14 cellular contexts compared by ENCODE assay signal in genomic region chr22:23068096-23068831, GRCh38. TPM values are rescaled to one million over a fixed set of nuclear protein-coding genes. Genes with fewer than 3 reads are reported as not detected.
DNase-seq lines count a peak whose midpoint lies in the region; ATAC-seq and TF ChIP-seq lines count a peak whose summit lies in the region.
"Had no signal": no experiment of that assay in that cellular context is flagged by ENCODE, and none has a peak within 500 bp of the region (broad histone marks: within the 10 kb centered on the region; RNA-seq: fewer than 3 reads in every experiment).

No MANE protein-coding gene starts in this region.

- H3K4me1 Mint-ChIP-seq in endodermal cell: peaks cover 12% of the 10 kb centered on the region

- H3K36me3 Mint-ChIP-seq in endodermal cell (ENCODE audit: low read depth): no peaks in the 10 kb centered on the region
- H3K36me3 Mint-ChIP-seq: type B pancreatic cell had no signal

- no peak for TF ChIP-seq CTCF in OCI-LY7 (conservative IDR thresholded peaks at IDR 0.05; ENCODE audit: low read length)
- no peak for TF ChIP-seq CTCF in endodermal cell (conservative IDR thresholded peaks at IDR 0.05)
- TF ChIP-seq CTCF in GM10266 (IDR thresholded peaks at IDR 0.05; ENCODE audit: control insufficient read depth, insufficient read depth, low read depth, missing control alignments): no peak

- peaks cover 0 to 25% (median 20%) of the 10 kb centered on the region in 11 experiments; a peak in 14 of 22 replicates for H3K27me3 ChIP-seq in BLaER1 treated with 17β-estradiol and CSF1 and Interleukin-3, amounts not matched to agents 10 nM and 100 nM
- H3K27me3 ChIP-seq in endodermal cell (ENCODE audit: control insufficient read depth, insufficient read depth, low read length, poor library complexity, severe bottlenecking): peaks cover 22% of the 10 kb centered on the region
- H3K27me3 ChIP-seq: ascending aorta had no signal

- POLR2A ChIA-PET in OCI-LY7 (lab: Charles Lee): no interaction called here

- DNase-seq in OCI-LY7 (ENCODE audit: low spot score): no peak
- DNase-seq in endodermal cell: peak; percentile 42
- DNase-seq in posterior vena cava (ENCODE audit: low spot score): peak; percentile 65
- DNase-seq in SW480 (ENCODE audit: low spot score): no peak
- no peak for DNase-seq in stimulated activated CD4-positive, alpha-beta T cell treated with anti-CD3 and anti-CD28 coated beads, Interleukin-2, amount 100 ng/mL, for 48 hours
- no peak for DNase-seq in GM10266 (ENCODE audit: extremely low spot score)
- DNase-seq: effector CD4-positive, alpha-beta T cell; mesenchymal stem cell; stimulated activated CD4-positive, alpha-beta T cell treated with anti-CD3 and anti-CD28 coated beads, Interleukin-15, amount 100 ng/mL, for 24 hours had no signal

- ATAC-seq in HG03108 (IDR thresholded peaks at IDR 0.05; ENCODE audit: unreplicated experiment): no peak

- no peak overlapping the region for H3K4me3 Mint-ChIP-seq in endodermal cell

- no TSS peak for BruUV-seq in OCI-LY7 (replicated peaks; lab: Mats Ljungman, UMichigan)

- H3K9ac ChIP-seq in BLaER1 treated with 17β-estradiol and CSF1 and Interleukin-3, amounts not matched to agents 10 nM and 100 nM: no peak overlapping the region
- no peak overlapping the region for H3K9ac ChIP-seq in endodermal cell (ENCODE audit: extremely low read depth, low read length, poor library complexity, severe bottlenecking)

- no peaks in the 10 kb centered on the region for H3K9me3 Mint-ChIP-seq in endodermal cell
- H3K9me3 Mint-ChIP-seq: type B pancreatic cell had no signal

- 93 to 94% methylated on average over 4 to 8 of the region's 8 CpGs for WGBS in endodermal cell (ENCODE audit: insufficient coverage in 1 of 2, insufficient read length in 1 of 2), 2 experiments

- H3K27ac Mint-ChIP-seq in endodermal cell: no peak overlapping the region
- H3K27ac Mint-ChIP-seq: type B pancreatic cell had no signal

- peaks cover 0 to 25% (median 0%) of the 10 kb centered on the region in 11 experiments; a peak in 13 of 22 replicates for H4K20me1 ChIP-seq in BLaER1 treated with 17β-estradiol and CSF1 and Interleukin-3, amounts not matched to agents 10 nM and 100 nM
- no peaks in the 10 kb centered on the region for H4K20me1 ChIP-seq in OCI-LY7 (ENCODE audit: insufficient read depth, low read length)

- H3K27ac ChIP-seq in BLaER1 treated with 17β-estradiol and CSF1 and Interleukin-3, amounts not matched to agents 10 nM and 100 nM: no peak overlapping the region
- H3K27ac ChIP-seq in OCI-LY7 (ENCODE audit: low read depth, low read length, poor library complexity, severe bottlenecking) (peak overlapping the region; percentile 11), endodermal cell (ENCODE audit: low read depth, low read length) (no peak overlapping the region)
- H3K27ac ChIP-seq: ascending aorta, SJCRH30 had no signal

- CTCF ChIA-PET in OCI-LY7 (lab: Charles Lee; ENCODE audit: unreplicated experiment): no interaction called here

- peaks cover 27 to 93% (median 87%) of the 10 kb centered on the region in 10 experiments for H3K4me1 ChIP-seq in BLaER1 treated with 17β-estradiol and CSF1 and Interleukin-3, amounts not matched to agents 10 nM and 100 nM
- H3K4me1 ChIP-seq in OCI-LY7 (ENCODE audit: insufficient read depth, low read length, poor library complexity, severe bottlenecking): peaks cover 70% of the 10 kb centered on the region
- no peaks in the 10 kb centered on the region for H3K4me1 ChIP-seq in endodermal cell (ENCODE audit: control insufficient read depth, insufficient read depth, low read length)

- no peak overlapping the region for H3K4me3 ChIP-seq in BLaER1 treated with 17β-estradiol and CSF1 and Interleukin-3, amounts not matched to agents 10 nM and 100 nM
- H3K4me3 ChIP-seq in OCI-LY7 (ENCODE audit: low read depth, low read length, poor library complexity, severe bottlenecking) (no peak overlapping the region), endodermal cell (ENCODE audit: low read length) (no peak overlapping the region)
- H3K4me3 ChIP-seq: ascending aorta, SJCRH30 had no signal

- peak overlapping the region; percentile 33; the same call in 1 of the 2 replicates for H2AFZ ChIP-seq in OCI-LY7 (ENCODE audit: low read length)

- peak overlapping the region in 10 of 11 experiments; percentile 1 to 93 (median 68); a peak in 16 of 22 replicates for H3K4me2 ChIP-seq in BLaER1 treated with 17β-estradiol and CSF1 and Interleukin-3, amounts not matched to agents 10 nM and 100 nM
- H3K4me2 ChIP-seq in OCI-LY7 (ENCODE audit: low read length): no peak overlapping the region; the same call in 1 of the 2 replicates

- no peaks in the 10 kb centered on the region for H3K9me3 ChIP-seq in BLaER1 treated with 17β-estradiol and CSF1 and Interleukin-3, amounts not matched to agents 10 nM and 100 nM (replicated peaks in 1 of 11)
- no peaks in the 10 kb centered on the region for H3K9me3 ChIP-seq in OCI-LY7 (ENCODE audit: low read length)
- H3K9me3 ChIP-seq in endodermal cell (ENCODE audit: control insufficient read depth, low read length): no peaks in the 10 kb centered on the region
- H3K9me3 ChIP-seq: ascending aorta, SJCRH30 had no signal

- H3K79me2 ChIP-seq in OCI-LY7 (ENCODE audit: insufficient read depth, low read depth, low read length): peaks cover 21% of the 10 kb centered on the region

- intact Hi-C loops in OCI-LY7 (cut with micrococcal nuclease; ENCODE audit: unreplicated experiment): no loop called here
- intact Hi-C loops in posterior vena cava (cut with DNase I): no loop called here

- H3K9me2 ChIP-seq in OCI-LY7 (ENCODE audit: insufficient read depth, low read length): no peaks in the 10 kb centered on the region

- H3K36me3 ChIP-seq in BLaER1 treated with 17β-estradiol and CSF1 and Interleukin-3, amounts not matched to agents 10 nM and 100 nM: no peaks in the 10 kb centered on the region
- H3K36me3 ChIP-seq in OCI-LY7 (ENCODE audit: insufficient read depth, low read length) (peaks cover 7% of the 10 kb centered on the region), endodermal cell (ENCODE audit: control insufficient read depth, insufficient read depth, low read length) (no peaks in the 10 kb centered on the region)
- H3K36me3 ChIP-seq: ascending aorta, SJCRH30 had no signal

- H3K27me3 Mint-ChIP-seq in endodermal cell (ENCODE audit: insufficient read depth): peaks cover 39% of the 10 kb centered on the region

RNA-seq across cellular contexts. Expression of gene GNAZ, which starts 2.1 kb away (rescaled TPM):
- 36.8 and 46.4 TPM in 2 replicates for total RNA-seq in OCI-LY7 (2014; rRNA removed; shearing (Covaris generic))
- total RNA-seq in OCI-LY7 (2022) (38.5 and 42.8 TPM in 2 replicates), endodermal cell (10 to 100 TPM; 16.7 to 17.9 TPM), posterior vena cava (10 to 100 TPM; 34.3 to 37.0 TPM)
- 26.0 TPM for polyA plus RNA-seq in endodermal cell (2013, experiment 1 of 2)
- polyA plus RNA-seq in endodermal cell (2013, experiment 2 of 2): 28.0 TPM

Comparison
In these comparisons a context has a peak if more than half of its experiments do, and no peak if none do; other contexts are left out.
1. DNase-seq: peak in endodermal cell (single experiment) and posterior vena cava (single experiment); none in OCI-LY7 (single experiment), SW480 (single experiment), stimulated activated CD4-positive, alpha-beta T cell treated with anti-CD3 and anti-CD28 coated beads, Interleukin-2, amount 100 ng/mL, for 48 hours (0 of 2) and GM10266 (single experiment).